8 cellular contexts compared by ENCODE assay signal in the genomic region with DNA sequence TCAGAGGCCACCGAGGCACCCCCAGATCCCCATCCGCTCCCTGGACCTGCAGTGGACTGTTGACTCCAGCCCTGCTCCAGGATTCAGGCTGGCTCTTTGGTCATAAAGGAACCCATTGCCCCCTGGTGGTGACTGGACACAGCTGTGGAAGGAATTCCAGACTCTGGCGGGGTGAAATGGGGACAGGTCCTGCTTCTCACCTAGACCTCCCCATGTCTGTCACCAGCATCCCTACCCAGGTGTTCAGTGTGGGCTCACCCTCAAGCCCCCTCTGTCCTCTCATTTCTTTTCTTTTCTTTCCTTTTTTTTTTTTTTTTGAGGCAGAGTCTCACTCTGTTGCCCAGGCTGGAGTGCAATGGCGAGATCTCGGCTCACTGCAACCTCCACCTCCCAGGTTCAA. TPM values are rescaled to one million over a fixed set of nuclear protein-coding genes. Genes with fewer than 3 reads are reported as not detected.
DNase-seq lines count a peak whose midpoint lies in the region; ATAC-seq and TF ChIP-seq lines count a peak whose summit lies in the region.

No MANE protein-coding gene starts in this region.

- no peaks in the 10 kb centered on the region for H3K4me1 ChIP-seq in HAP-1
- H3K4me1 ChIP-seq in endodermal cell (ENCODE audit: control insufficient read depth, insufficient read depth, low read length), result no peaks in the 10 kb centered on the region
- H3K4me1 ChIP-seq in stomach, result peaks cover 0 to 50% (median 24%) of the 10 kb centered on the region in 4 donors

- no peaks in the 10 kb centered on the region for H3K36me3 ChIP-seq in HAP-1 (replicated peaks)
- H3K36me3 ChIP-seq in endodermal cell (ENCODE audit: control insufficient read depth, insufficient read depth, low read length), result no peaks in the 10 kb centered on the region
- no peaks in the 10 kb centered on the region for H3K36me3 ChIP-seq in stomach

- H3K9me3 ChIP-seq in HAP-1 (no peaks in the 10 kb centered on the region; the same call in 1 of the 2 replicates), endodermal cell (ENCODE audit: control insufficient read depth, low read length) (no peaks in the 10 kb centered on the region), stomach (no peaks in the 10 kb centered on the region)

- H3K4me3 ChIP-seq in HAP-1 (no peak overlapping the region), endodermal cell (ENCODE audit: low read length) (no peak overlapping the region), stomach (no peak overlapping the region)

- peak; percentile 76 for ATAC-seq in activated CD8-positive, alpha-beta T cell treated with anti-CD3 and anti-CD28 coated beads for 36 hours

- no peak overlapping the region for H3K27ac Mint-ChIP-seq in activated CD8-positive, alpha-beta T cell treated with anti-CD3 and anti-CD28 coated beads for 36 hours
- H3K27ac Mint-ChIP-seq in endodermal cell, result no peak overlapping the region

- H3K9ac ChIP-seq in endodermal cell (ENCODE audit: extremely low read depth, low read length, poor library complexity, severe bottlenecking), result no peak overlapping the region

- CTCF ChIA-PET in activated CD8-positive, alpha-beta T cell treated with anti-CD3 and anti-CD28 coated beads for 36 hours (lab: Charles Lee), result interaction anchor here (0.7 to 8.0 kb wide), 12 partner anchors 8 to 335 kb away, joined by 3 to 62 read pairs (median 4); a partner anchor contains a TSS

- H3K9me3 Mint-ChIP-seq in activated CD8-positive, alpha-beta T cell treated with anti-CD3 and anti-CD28 coated beads for 36 hours, result peaks cover 4% of the 10 kb centered on the region
- no peaks in the 10 kb centered on the region for H3K9me3 Mint-ChIP-seq in endodermal cell

- in situ Hi-C loops in HAP-1 (cut with MboI; ENCODE audit: low sequenced_read_pairs), result loop anchor here (5.0 kb wide), 2 partner anchors 84 to 336 kb away; no protein-coding TSS in a partner anchor

- H3K27ac ChIP-seq in endodermal cell (ENCODE audit: low read depth, low read length) (no peak overlapping the region), stomach (no peak overlapping the region)

- peaks cover 6% of the 10 kb centered on the region for H3K4me1 Mint-ChIP-seq in activated CD8-positive, alpha-beta T cell treated with anti-CD3 and anti-CD28 coated beads for 36 hours (ENCODE audit: low read depth)
- no peaks in the 10 kb centered on the region for H3K4me1 Mint-ChIP-seq in endodermal cell

- H3K27me3 ChIP-seq in HAP-1 (ENCODE audit: low read depth) (no peaks in the 10 kb centered on the region), endodermal cell (ENCODE audit: control insufficient read depth, insufficient read depth, low read length, poor library complexity, severe bottlenecking) (no peaks in the 10 kb centered on the region), stomach (no peaks in the 10 kb centered on the region)

- H3K4me3 Mint-ChIP-seq in activated CD8-positive, alpha-beta T cell treated with anti-CD3 and anti-CD28 coated beads for 36 hours, result no peak overlapping the region
- no peak overlapping the region for H3K4me3 Mint-ChIP-seq in endodermal cell

- no peak for TF ChIP-seq POLR2A in stomach (IDR thresholded peaks at IDR 0.05)

- DNase-seq in AG20443 (ENCODE audit: low spot score) (peak; percentile 84), HAP-1 (ENCODE audit: low spot score in 2 of 2) (peak; percentile 50 to 85), NCI-H82 (lab: John Stamatoyannopoulos, UW) (peak; percentile 90), endodermal cell (peak; percentile 92), mesenteric fat pad (ENCODE audit: low spot score) (peak; percentile 90), stomach (peak; percentile 87), GOT3 (lab: John Stamatoyannopoulos, UW) (no peak)
- DNase-seq in activated CD8-positive, alpha-beta T cell treated with anti-CD3 and anti-CD28 coated beads for 36 hours, result peak; percentile 77

- H3K27me3 Mint-ChIP-seq in activated CD8-positive, alpha-beta T cell treated with anti-CD3 and anti-CD28 coated beads for 36 hours, result peaks cover 9% of the 10 kb centered on the region
- no peaks in the 10 kb centered on the region for H3K27me3 Mint-ChIP-seq in endodermal cell (ENCODE audit: insufficient read depth)

- 42 to 63% methylated on average over 3 to 5 of the region's 5 CpGs for WGBS in endodermal cell (ENCODE audit: insufficient coverage in 1 of 2, insufficient read length in 1 of 2), 2 experiments
- WGBS in stomach, 5 donors, result 43 to 52% (median 48%) methylated on average over 5 of the region's 5 CpGs

- POLR2A ChIA-PET in activated CD8-positive, alpha-beta T cell treated with anti-CD3 and anti-CD28 coated beads for 36 hours (lab: Charles Lee), result interaction anchor here (1.0 kb wide), 1 partner anchor 148 kb away, joined by 3 read pairs; no protein-coding TSS in a partner anchor

- no peaks in the 10 kb centered on the region for H3K36me3 Mint-ChIP-seq in activated CD8-positive, alpha-beta T cell treated with anti-CD3 and anti-CD28 coated beads for 36 hours (ENCODE audit: low read depth)
- H3K36me3 Mint-ChIP-seq in endodermal cell (ENCODE audit: low read depth), result no peaks in the 10 kb centered on the region

- no peak for TF ChIP-seq EP300 in stomach (IDR thresholded peaks at IDR 0.05)

- peak; percentile 80 for TF ChIP-seq CTCF in activated CD8-positive, alpha-beta T cell treated with anti-CD3 and anti-CD28 coated beads for 36 hours (IDR thresholded peaks at IDR 0.05)
- TF ChIP-seq CTCF in endodermal cell (conservative IDR thresholded peaks at IDR 0.05), result peak; percentile 88
- TF ChIP-seq CTCF in stomach (IDR thresholded peaks at IDR 0.05), result peak in 6 of 7 experiments; percentile 70 to 98 (median 84)

- intact Hi-C loops in activated CD8-positive, alpha-beta T cell treated with anti-CD3 and anti-CD28 coated beads for 36 hours (cut with micrococcal nuclease), result no loop called here
- intact Hi-C loops in stomach (cut with DNase I; ENCODE audit: low total_unique reads), result loop anchor here (2.0 kb wide), 1 partner anchor 84 kb away; no protein-coding TSS in a partner anchor

RNA-seq across cellular contexts. Expression of a gene that starts 25.5 kb away (rescaled TPM):
- 10 to 100 TPM; 19.2 to 23.5 TPM for total RNA-seq in activated CD8-positive, alpha-beta T cell treated with anti-CD3 and anti-CD28 coated beads for 36 hours
- total RNA-seq in endodermal cell (10 to 100 TPM; 27.8 to 46.8 TPM), mesenteric fat pad (77.0 TPM), stomach (10 to 100 TPM; 14.9 to 77.7 (median 31.3) TPM)
- polyA plus RNA-seq in endodermal cell (2013, experiment 1 of 2), result 36.9 TPM
- 33.8 TPM for polyA plus RNA-seq in endodermal cell (2013, experiment 2 of 2)
- 1 to 10 TPM; 5.2 to 8.7 (median 7.6) TPM for polyA plus RNA-seq in stomach
